In genomic region chr7:156927571-156928405, GRCh38 we compare ENCODE assay signal across 2 cellular contexts.
TF ChIP-seq lines count a peak whose summit lies in the region.

No MANE protein-coding gene starts in this region.

TF ChIP-seq in HEK293, 187 proteins besides CTCF, POLR2A, EP300 and RAD21 (continues in another document):
- no peak for TF ChIP-seq ZNF658 (tag by site-specific recombination; IDR thresholded peaks at IDR 0.05)
- TF ChIP-seq PRDM1 (tag by site-specific recombination; IDR thresholded peaks at IDR 0.05): 0 out of 2 replicates have a peak, but pooled peaks have one; percentile 36
- TF ChIP-seq BCL11B (tag by site-specific recombination; IDR thresholded peaks at IDR 0.05; ENCODE audit: low read depth): no peak
- TF ChIP-seq ZNF10 (tag by site-specific recombination; IDR thresholded peaks at IDR 0.05): peak; percentile 89
- no peak for TF ChIP-seq OSR2 (tag by site-specific recombination; IDR thresholded peaks at IDR 0.05)
- TF ChIP-seq ZNF561 (tag by site-specific recombination; IDR thresholded peaks at IDR 0.05; ENCODE audit: borderline replicate concordance): no peak
- TF ChIP-seq ZNF121 (tag by site-specific recombination; IDR thresholded peaks at IDR 0.05): no peak
- no peak for TF ChIP-seq EGR2 (tag by site-specific recombination; IDR thresholded peaks at IDR 0.05; ENCODE audit: low read depth)
- no peak for TF ChIP-seq ZNF223 (tag by site-specific recombination; IDR thresholded peaks at IDR 0.05)
- TF ChIP-seq ZNF596 (tag by site-specific recombination; IDR thresholded peaks at IDR 0.05): no peak
- no peak for TF ChIP-seq ELK4 (IDR thresholded peaks at IDR 0.05; ENCODE audit: borderline replicate concordance, low read depth, low read length)
- TF ChIP-seq FEZF1 (tag by site-specific recombination; IDR thresholded peaks at IDR 0.05): peak; percentile 59
- peak; percentile 21; the same call in 1 of the 2 replicates for TF ChIP-seq ZNF341 (tag by site-specific recombination; IDR thresholded peaks at IDR 0.05; ENCODE audit: low read depth)
- no peak for TF ChIP-seq ZBTB48 (tag by site-specific recombination; IDR thresholded peaks at IDR 0.05)
- no peak for TF ChIP-seq ZNF311 (tag by site-specific recombination; IDR thresholded peaks at IDR 0.05; ENCODE audit: borderline replicate concordance)
- TF ChIP-seq ZNF423 (tag by site-specific recombination; IDR thresholded peaks at IDR 0.05): peak; percentile 55; the same call in 1 of the 2 replicates
- TF ChIP-seq ZNF350 (tag by site-specific recombination; IDR thresholded peaks at IDR 0.05): no peak
- TF ChIP-seq ZNF133 (tag by site-specific recombination; IDR thresholded peaks at IDR 0.05): no peak
- TF ChIP-seq BCL11A (tag by site-specific recombination; IDR thresholded peaks at IDR 0.05; ENCODE audit: low read depth): no peak
- TF ChIP-seq INSM2 (tag by site-specific recombination; IDR thresholded peaks at IDR 0.05): no peak
- TF ChIP-seq PRDM4 (tag by site-specific recombination; IDR thresholded peaks at IDR 0.05): no peak
- no peak for TF ChIP-seq ZNF239 (tag by site-specific recombination; IDR thresholded peaks at IDR 0.05)
- no peak for TF ChIP-seq ZSCAN5A (tag by site-specific recombination; IDR thresholded peaks at IDR 0.05)

TF ChIP-seq in K562, 482 proteins besides CTCF, POLR2A, EP300 and RAD21:
- TF ChIP-seq NRF1 (conservative IDR thresholded peaks at IDR 0.05 in 1 of 2, IDR thresholded peaks at IDR 0.05 in 1 of 2) (0 out of 4 replicates have a peak, but pooled peaks of 1 of the 2 experiments have one; percentile 19), DMBX1 (CRISPR knock-in tag; IDR thresholded peaks at IDR 0.05; ENCODE audit: borderline replicate concordance) (no peak), BHLHE40 (IDR thresholded peaks at IDR 0.05; ENCODE audit: low read length) (0 out of 2 replicates have a peak, but pooled peaks have one; percentile 21), RAD51 (IDR thresholded peaks at IDR 0.05; ENCODE audit: borderline replicate concordance, low read depth) (peak; percentile 51; the same call in 1 of the 2 replicates), CBFA2T2 (conservative IDR thresholded peaks at IDR 0.05) (peak; percentile 37; the same call in 1 of the 2 replicates), GATA2 (CRISPR knock-in tag; IDR thresholded peaks at IDR 0.05) (no peak)
TF ChIP-seq in K562: peak in this region for 4.
